In the genomic region with DNA sequence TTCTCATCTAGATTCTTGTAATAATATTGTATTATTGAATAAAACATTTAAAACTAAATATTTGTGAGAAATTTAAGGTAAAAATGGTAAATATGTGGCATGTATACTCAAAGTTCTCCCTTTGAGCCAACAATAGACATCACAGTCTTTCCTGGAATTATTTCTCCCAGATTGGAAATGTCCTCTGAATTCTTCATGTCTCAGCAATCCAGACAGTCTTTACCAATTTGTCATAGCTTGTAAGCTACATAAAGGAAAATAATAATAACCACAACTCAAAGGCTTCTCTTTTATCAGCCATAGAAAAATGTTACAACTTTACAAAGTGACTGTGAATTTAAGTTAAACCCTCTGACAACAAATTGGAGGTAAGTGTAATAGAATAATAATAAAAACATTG, we compare ENCODE assay signal across 24 cellular contexts.
"Had no signal": no experiment of that assay in that cellular context is flagged by ENCODE, and none has a peak within 500 bp of the region (broad histone marks: within the 10 kb centered on the region; RNA-seq: fewer than 3 reads in every experiment).

No MANE protein-coding gene starts in this region.

- H3K36me3 ChIP-seq: breast epithelium had no signal

- H3K27me3 ChIP-seq: breast epithelium had no signal

- ATAC-seq: activated CD8-positive, alpha-beta T cell treated with anti-CD3 and anti-CD28 coated beads, Interleukin-2, amount 10 ng/mL, durations not matched to agents 7 days and 5 days; T-helper 17 cell; WTC11 had no signal

- DNase-seq: activated CD4-positive, alpha-beta T cell treated with anti-CD3 and anti-CD28 coated beads for 48 hours; activated CD4-positive, alpha-beta T cell treated with anti-CD3 and anti-CD28 coated beads, Interleukin-2, amount 50 U/mL, for 4 hours; activated CD4-positive, CD25-positive, alpha-beta regulatory T cell treated with anti-CD3 and anti-CD28 coated beads, Interleukin-2, amount 50 U/mL, for 72 hours; activated CD8-positive, alpha-beta memory T cell treated with anti-CD3 and anti-CD28 coated beads, Interleukin-2, amount 50 U/mL, for 48 hours; activated CD8-positive, alpha-beta T cell treated with anti-CD3 and anti-CD28 coated beads, Interleukin-2, amount 10 ng/mL, durations not matched to agents 7 days and 5 days; activated effector memory CD4-positive, alpha-beta T cell treated with anti-CD3 and anti-CD28 coated beads, Interleukin-2, amount 50 U/mL, for 16 hours; activated naive CD4-positive, alpha-beta T cell treated with Interleukin-2 at 50 U/mL for 16 hours; activated T-cell treated with anti-CD3 and anti-CD28 coated beads, Interleukin-2, amount 50 U/mL, for 24 hours; central memory CD4-positive, alpha-beta T cell; Kasumi-1; KBM-7; NCI-H1048; NCI-H1930; NCI-H2107; NCI-H2171 treated with DMSO at 0.1 percent for 48 hours; NCI-H345; NCI-H510A; NCI-H526 treated with DMSO at 0.1 percent for 48 hours; NCI-H82; SIG-M5; T-helper 17 cell; T-helper 9 cell had no signal

- H3K4me1 ChIP-seq: breast epithelium had no signal

- H3K9me3 ChIP-seq: breast epithelium had no signal

- H3K4me3 ChIP-seq: breast epithelium had no signal
